In genomic region chr6:83729871-83730270, GRCh38 we compare ENCODE assay signal across 7 cellular contexts. TPM values are rescaled to one million over a fixed set of nuclear protein-coding genes. Genes with fewer than 3 reads are reported as not detected.
"Had no signal": no experiment of that assay in that cellular context is flagged by ENCODE, and none has a peak within 500 bp of the region (broad histone marks: within the 10 kb centered on the region; RNA-seq: fewer than 3 reads in every experiment).

No MANE protein-coding gene starts in this region.

- DNase-seq: KBM-7, KG1 had no signal

- H3K27ac Mint-ChIP-seq: IgD-negative memory B cell had no signal

- H3K27ac ChIP-seq: HL-60, KMS-11 had no signal

- H3K36me3 Mint-ChIP-seq: IgD-negative memory B cell had no signal

- FAIRE-seq: HTR-8/SVneo had no signal

- H3K9ac ChIP-seq: KMS-11 had no signal

- H3K27me3 Mint-ChIP-seq: IgD-negative memory B cell had no signal

- H3K4me2 ChIP-seq: KMS-11 had no signal

- H3K4me3 Mint-ChIP-seq: IgD-negative memory B cell had no signal

RNA-seq across cellular contexts. Expression of gene SNAP91, which starts 21.0 kb away (rescaled TPM):
- total RNA-seq: HT-29 had no signal
- polyA plus RNA-seq: IgD-negative memory B cell had no signal
